8 cellular contexts compared by ENCODE assay signal in the genomic region with DNA sequence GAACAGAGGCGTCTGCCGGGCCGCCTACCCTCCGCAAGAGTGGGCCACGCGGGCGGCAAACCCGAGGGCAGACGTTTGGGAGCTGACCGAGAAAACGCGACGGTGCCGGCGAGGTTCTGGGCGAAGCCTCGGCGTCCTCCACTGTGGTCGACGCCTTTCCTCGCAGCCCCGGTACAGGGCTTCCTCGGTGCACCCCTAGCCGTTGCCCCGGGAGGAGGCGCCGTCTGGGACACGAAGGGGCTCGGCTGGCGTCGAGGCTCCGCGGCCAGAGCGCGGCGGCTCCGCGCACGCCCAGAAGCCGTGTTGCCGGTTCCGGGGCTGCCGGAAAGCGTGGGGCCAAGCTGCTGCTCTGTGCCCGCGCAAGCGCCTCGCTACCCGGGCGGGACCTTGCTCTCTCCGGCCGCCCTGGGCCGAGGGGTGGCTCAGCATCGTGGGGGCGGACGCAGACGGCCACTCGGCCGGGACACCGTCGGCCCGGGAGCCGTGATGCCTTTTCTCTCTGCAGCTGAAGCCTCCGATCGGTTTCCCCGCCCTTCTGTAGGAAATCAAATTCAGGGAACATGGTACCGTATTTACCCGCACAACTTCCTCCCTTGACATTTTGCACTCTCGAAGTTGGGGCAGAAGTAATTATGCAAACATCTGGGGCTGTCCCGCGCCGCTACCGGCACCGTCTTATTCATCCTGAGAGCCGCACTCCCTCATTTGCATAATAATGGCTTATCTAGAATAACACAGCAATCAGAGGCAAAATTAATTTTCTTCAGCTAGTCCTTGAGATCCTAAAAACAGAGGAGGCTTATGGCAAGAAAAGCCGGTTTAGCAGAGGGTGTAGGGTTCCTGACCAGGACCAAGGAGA. TPM values are rescaled to one million over a fixed set of nuclear protein-coding genes. Genes with fewer than 3 reads are reported as not detected.
DNase-seq lines count a peak whose midpoint lies in the region; ATAC-seq, FAIRE-seq and TF ChIP-seq lines count a peak whose summit lies in the region.

No MANE protein-coding gene starts in this region.

- intact Hi-C loops in endothelial cell of umbilical vein (cut with micrococcal nuclease), result no loop called here

- TF ChIP-seq CTCF in endothelial cell of umbilical vein (IDR thresholded peaks at IDR 0.05; ENCODE audit: extremely low read depth in 1 of 2, insufficient read depth in 1 of 2, low read depth in 1 of 2, low read length in 2 of 2), result no peak

- no peaks in the 10 kb centered on the region for H3K4me1 ChIP-seq in endothelial cell of umbilical vein (ENCODE audit: control insufficient read depth, extremely low read depth, insufficient read depth, low read length)

- H3K36me3 ChIP-seq in endothelial cell of umbilical vein (ENCODE audit: control insufficient read depth in 2 of 2, extremely low read depth in 1 of 2, insufficient read depth in 2 of 2, low read length in 2 of 2), result no peaks in the 10 kb centered on the region

- H4K20me1 ChIP-seq in endothelial cell of umbilical vein (replicated peaks; ENCODE audit: control insufficient read depth, extremely low read depth, insufficient read depth, low read length), result no peaks in the 10 kb centered on the region

- POLR2A ChIA-PET in endothelial cell of umbilical vein (lab: Charles Lee), result interaction anchor here (1.0 kb wide), 1 partner anchor 35 kb away, joined by 4 read pairs; a partner anchor contains a TSS

- H3K4me3 Mint-ChIP-seq in T-helper 2 cell treated with Interferon-gamma antibody and Interleukin-4, amounts not matched to agents 5 μg/mL and 100 μg/mL, for 36 hours, result peak overlapping the region; percentile 58

- CTCF ChIA-PET in endothelial cell of umbilical vein (lab: Charles Lee), result interaction anchor here (1.1 to 2.5 kb wide), 4 partner anchors 8 to 31 kb away, joined by 3 to 8 read pairs (median 6); no protein-coding TSS in a partner anchor

- H3K27me3 ChIP-seq in endothelial cell of umbilical vein (ENCODE audit: control insufficient read depth in 2 of 2, insufficient read depth in 2 of 2, low read length in 2 of 2), result peaks cover 97 to 100% of the 10 kb centered on the region in 2 experiments

- ATAC-seq in HG03108 (IDR thresholded peaks at IDR 0.05; ENCODE audit: unreplicated experiment), result peak; percentile 57
- no peak for ATAC-seq in GM19455 (IDR thresholded peaks at IDR 0.05; ENCODE audit: unreplicated experiment)

- H3K4me1 Mint-ChIP-seq in T-helper 2 cell treated with Interferon-gamma antibody and Interleukin-4, amounts not matched to agents 5 μg/mL and 100 μg/mL, for 36 hours (ENCODE audit: low read depth), result peaks cover 30% of the 10 kb centered on the region

- no TSS peak for BruUV-seq in endothelial cell of umbilical vein (replicated peaks; lab: Mats Ljungman, UMichigan)

- no peak overlapping the region for H3K4me2 ChIP-seq in endothelial cell of umbilical vein (ENCODE audit: insufficient read depth, low read length)

- H3K9me3 ChIP-seq in endothelial cell of umbilical vein (replicated peaks; ENCODE audit: control insufficient read depth, insufficient read depth, low read length), result no peaks in the 10 kb centered on the region

- no peak overlapping the region for H3K27ac ChIP-seq in endothelial cell of umbilical vein (ENCODE audit: insufficient read depth, low read depth, low read length)

- H3K79me2 ChIP-seq in endothelial cell of umbilical vein (ENCODE audit: control insufficient read depth, insufficient read depth, low read length), result no peaks in the 10 kb centered on the region

- no peak overlapping the region for H3K9ac ChIP-seq in endothelial cell of umbilical vein (replicated peaks; ENCODE audit: extremely low read depth, insufficient read depth, low read length)

- peak overlapping the region; percentile 78 for H3K27ac Mint-ChIP-seq in T-helper 2 cell treated with Interferon-gamma antibody and Interleukin-4, amounts not matched to agents 5 μg/mL and 100 μg/mL, for 36 hours

- no peak overlapping the region for H3K4me3 ChIP-seq in endothelial cell of umbilical vein (replicated peaks in 1 of 3; ENCODE audit: insufficient read depth in 1 of 3, low read depth in 1 of 3, low read length in 3 of 3)

- DNase-seq in NCI-H82 (lab: John Stamatoyannopoulos, UW), result peak; percentile 71
- no peak for DNase-seq in NCI-H82 treated with DMSO at 0.1 percent for 48 hours (lab: John Stamatoyannopoulos, UW; ENCODE audit: unreplicated experiment)
- peak; percentile 76 for DNase-seq in T-helper 2 cell treated with Interferon-gamma antibody and Interleukin-4, amounts not matched to agents 5 μg/mL and 100 μg/mL, for 36 hours (ENCODE audit: low spot score)
- no peak for DNase-seq in endothelial cell of umbilical vein (ENCODE audit: low read depth, low spot score)
- peak; percentile 74 for DNase-seq in stimulated activated CD4-positive, alpha-beta T cell treated with anti-CD3 and anti-CD28 coated beads, Interleukin-4, amount 100 ng/mL, for 1 hour
- no peak for DNase-seq in NCI-H1417 (lab: John Stamatoyannopoulos, UW)

- H2AFZ ChIP-seq in endothelial cell of umbilical vein (ENCODE audit: low read depth, low read length), result no peak overlapping the region

- FAIRE-seq in endothelial cell of umbilical vein (lab: Jason Lieb, UNC), result no peak

- H3K36me3 Mint-ChIP-seq in T-helper 2 cell treated with Interferon-gamma antibody and Interleukin-4, amounts not matched to agents 5 μg/mL and 100 μg/mL, for 36 hours (ENCODE audit: low read depth), result peaks cover 5% of the 10 kb centered on the region

- H3K27me3 Mint-ChIP-seq in T-helper 2 cell treated with Interferon-gamma antibody and Interleukin-4, amounts not matched to agents 5 μg/mL and 100 μg/mL, for 36 hours (ENCODE audit: low read depth), result peaks cover 86% of the 10 kb centered on the region

- dilution Hi-C loops in endothelial cell of umbilical vein (cut with MboI; ENCODE audit: extremely low pct_ligation_motif_present, low sequenced_read_pairs), result no loop called here

- no peak for TF ChIP-seq POLR2A in endothelial cell of umbilical vein (IDR thresholded peaks at IDR 0.05; ENCODE audit: low read depth, low read length)

- H3K9me1 ChIP-seq in endothelial cell of umbilical vein (replicated peaks; ENCODE audit: control insufficient read depth, extremely low read depth, insufficient read depth, low read length), result no peaks in the 10 kb centered on the region

- no peaks in the 10 kb centered on the region for H3K9me3 Mint-ChIP-seq in T-helper 2 cell treated with Interferon-gamma antibody and Interleukin-4, amounts not matched to agents 5 μg/mL and 100 μg/mL, for 36 hours

TF ChIP-seq in endothelial cell of umbilical vein, 7 proteins besides CTCF, POLR2A, EP300 and RAD21:
- TF ChIP-seq EZH2 (IDR thresholded peaks at IDR 0.05; ENCODE audit: borderline replicate concordance, low read depth, low read length, severe bottlenecking) (peak; percentile 97), GATA2 (IDR thresholded peaks at IDR 0.05; ENCODE audit: insufficient read depth, insufficient read length, low read depth, low read length) (no peak)

RNA-seq across cellular contexts. Expression of a gene that starts 7.3 kb away (rescaled TPM):
- 3.1 TPM in 2 replicates for total RNA-seq in endothelial cell of umbilical vein
- 0.49 and 0.69 TPM in 2 replicates for polyA plus RNA-seq in endothelial cell of umbilical vein
- polyA plus RNA-seq in endothelial cell of umbilical vein (2011; cell fraction: cytosol; rRNA removed), result 0.28 and 0.41 TPM in 2 replicates
- polyA plus RNA-seq in endothelial cell of umbilical vein (2011; cell fraction: nucleus; rRNA removed), result 0.40 and 1.1 TPM in 2 replicates
- polyA plus RNA-seq in endothelial cell of umbilical vein (2012), result 1.4 and 1.8 TPM in 2 replicates
- 0.25 and 1.1 TPM in 2 replicates for polyA minus RNA-seq in endothelial cell of umbilical vein
- 2.4 TPM for polyA minus RNA-seq in endothelial cell of umbilical vein (2011; cell fraction: cytosol; rRNA and poly(A)+ RNA removed)
- 0.19 and 0.34 TPM in 2 replicates for polyA minus RNA-seq in endothelial cell of umbilical vein (2011; cell fraction: nucleus; rRNA and poly(A)+ RNA removed)

RNA-seq across cellular contexts. Expression of a gene that starts 26.3 kb away (rescaled TPM):
- 19.8 and 20.0 TPM in 2 replicates for total RNA-seq in endothelial cell of umbilical vein
- 10.5 and 12.6 TPM in 2 replicates for polyA plus RNA-seq in endothelial cell of umbilical vein
- 8.4 and 9.0 TPM in 2 replicates for polyA plus RNA-seq in endothelial cell of umbilical vein (2011; cell fraction: cytosol; rRNA removed)
- polyA plus RNA-seq in endothelial cell of umbilical vein (2011; cell fraction: nucleus; rRNA removed), result 11.0 and 11.7 TPM in 2 replicates
- 9.3 and 9.8 TPM in 2 replicates for polyA plus RNA-seq in endothelial cell of umbilical vein (2012)
- 11.0 and 12.1 TPM in 2 replicates for polyA minus RNA-seq in endothelial cell of umbilical vein
- 23.6 TPM for polyA minus RNA-seq in endothelial cell of umbilical vein (2011; cell fraction: cytosol; rRNA and poly(A)+ RNA removed)
- 3.8 and 6.0 TPM in 2 replicates for polyA minus RNA-seq in endothelial cell of umbilical vein (2011; cell fraction: nucleus; rRNA and poly(A)+ RNA removed)

RNA-seq across cellular contexts. Expression of a gene that starts 35.0 kb away (rescaled TPM):
- total RNA-seq in endothelial cell of umbilical vein, result 12.3 TPM in 2 replicates
- polyA plus RNA-seq in endothelial cell of umbilical vein, result 7.0 and 9.3 TPM in 2 replicates
- 3.9 and 5.3 TPM in 2 replicates for polyA plus RNA-seq in endothelial cell of umbilical vein (2011; cell fraction: cytosol; rRNA removed)
- polyA plus RNA-seq in endothelial cell of umbilical vein (2011; cell fraction: nucleus; rRNA removed), result 4.6 and 5.5 TPM in 2 replicates
- 3.4 and 5.9 TPM in 2 replicates for polyA plus RNA-seq in endothelial cell of umbilical vein (2012)
- polyA minus RNA-seq in endothelial cell of umbilical vein, result 2.9 and 3.6 TPM in 2 replicates
- 36.5 TPM for polyA minus RNA-seq in endothelial cell of umbilical vein (2011; cell fraction: cytosol; rRNA and poly(A)+ RNA removed)
- polyA minus RNA-seq in endothelial cell of umbilical vein (2011; cell fraction: nucleus; rRNA and poly(A)+ RNA removed), result 2.4 and 3.1 TPM in 2 replicates

Comparison
In these comparisons a context has a peak if more than half of its experiments do, and no peak if none do; other contexts are left out.
1. DNase-seq: peak in NCI-H82 (single experiment), T-helper 2 cell treated with Interferon-gamma antibody and Interleukin-4, amounts not matched to agents 5 μg/mL and 100 μg/mL, for 36 hours (single experiment) and stimulated activated CD4-positive, alpha-beta T cell treated with anti-CD3 and anti-CD28 coated beads, Interleukin-4, amount 100 ng/mL, for 1 hour (single experiment); none in NCI-H82 treated with DMSO at 0.1 percent for 48 hours (single experiment), endothelial cell of umbilical vein (single experiment) and NCI-H1417 (0 of 3).